18 cellular contexts compared by ENCODE assay signal in the genomic region with DNA sequence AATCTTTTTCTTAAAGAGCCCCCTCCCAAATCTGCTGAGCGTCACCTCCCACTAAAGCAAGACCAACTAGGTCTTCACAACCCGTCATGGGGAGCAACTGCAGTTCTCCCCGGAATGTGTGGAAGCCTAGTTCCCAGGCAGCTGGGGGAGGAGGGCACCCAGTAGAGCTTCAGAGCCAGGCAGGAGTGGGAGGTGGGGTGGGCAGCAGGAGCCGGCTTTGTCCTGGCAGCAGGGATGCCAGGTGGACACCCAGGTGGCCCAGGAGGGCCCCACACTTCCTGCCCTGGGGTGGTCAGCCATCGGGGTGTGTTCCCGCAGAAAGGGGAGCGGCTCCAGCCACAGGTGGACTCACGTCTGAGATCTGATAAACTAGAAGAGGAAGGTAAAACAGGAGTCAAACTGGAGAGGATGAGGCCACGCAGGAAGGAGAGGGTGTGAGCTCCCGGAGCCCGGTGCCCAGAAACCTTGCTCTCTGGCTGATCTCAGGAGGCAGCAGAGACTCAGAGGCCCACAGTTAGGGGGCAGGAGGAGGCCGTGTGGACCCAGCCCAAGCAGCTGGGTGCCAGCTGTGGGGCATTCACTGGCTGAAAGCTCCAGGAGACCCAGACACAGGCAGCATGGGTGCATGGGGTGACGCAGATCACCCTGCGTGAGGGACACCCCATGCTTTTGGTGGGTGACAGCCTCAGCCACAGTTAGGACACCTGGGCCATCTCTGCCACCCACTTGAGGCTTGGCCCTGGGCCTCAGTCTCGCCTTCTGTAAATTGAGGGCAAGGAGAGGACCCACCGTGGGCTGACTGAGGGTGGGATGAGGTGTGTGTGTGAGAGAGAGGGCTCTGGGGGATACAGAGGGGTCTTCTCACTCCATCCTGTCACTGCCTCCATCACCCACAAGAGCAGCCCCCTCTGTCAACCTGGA.
DNase-seq lines count a peak whose midpoint lies in the region; ATAC-seq, FAIRE-seq and TF ChIP-seq lines count a peak whose summit lies in the region.
"Had no signal": no experiment of that assay in that cellular context is flagged by ENCODE, and none has a peak within 500 bp of the region (broad histone marks: within the 10 kb centered on the region; RNA-seq: fewer than 3 reads in every experiment).

No MANE protein-coding gene starts in this region.

- no peak overlapping the region for H2AFZ ChIP-seq in HepG2 (ENCODE audit: low read length)

- no peak for TF ChIP-seq EP300 in HepG2 (IDR thresholded peaks at IDR 0.05; ENCODE audit: low read depth in 2 of 2, low read length in 2 of 2)
- no peak for TF ChIP-seq EP300 in HepG2 (CRISPR knock-in tag; IDR thresholded peaks at IDR 0.05; ENCODE audit: borderline replicate concordance)

- no peak for FAIRE-seq in HepG2 (lab: Jason Lieb, UNC)
- FAIRE-seq: A204.1, GM18507 had no signal

- H3K4me1 Mint-ChIP-seq in stimulated activated effector memory CD8-positive, alpha-beta T cell treated with anti-CD3 and anti-CD28 coated beads, Interleukin-12 subunit alpha, Interleukin-12 subunit beta, amount 100 ng/mL, for 72 hours: peaks cover 12% of the 10 kb centered on the region

- no peak overlapping the region for H3K4me2 ChIP-seq in HepG2 (ENCODE audit: low read depth, low read length)

- peaks cover 8% of the 10 kb centered on the region; the same call in 1 of the 2 replicates for H3K9me3 ChIP-seq in HepG2 (ENCODE audit: low read length)
- H3K9me3 ChIP-seq: Caco-2, MG63 had no signal

- no TSS peak for BruUV-seq in HepG2 (replicated peaks; lab: Mats Ljungman, UMichigan)

- no peaks in the 10 kb centered on the region for H3K4me1 ChIP-seq in HepG2 (ENCODE audit: insufficient read depth, low read length)
- H3K4me1 ChIP-seq: Caco-2 had no signal

- no peak overlapping the region for H3K4me3 Mint-ChIP-seq in stimulated activated effector memory CD8-positive, alpha-beta T cell treated with anti-CD3 and anti-CD28 coated beads, Interleukin-12 subunit alpha, Interleukin-12 subunit beta, amount 100 ng/mL, for 72 hours
- H3K4me3 Mint-ChIP-seq: HFFc6 had no signal

- 12% methylated on average over 16 of the region's 16 CpGs for WGBS in HepG2 (ENCODE audit: low lambda C conversion rate)

- TF ChIP-seq CTCF in HepG2 (CRISPR knock-in tag; IDR thresholded peaks at IDR 0.05): no peak

- H3K9ac ChIP-seq in HepG2 (ENCODE audit: insufficient read depth, low read depth, low read length): no peak overlapping the region

- no peaks in the 10 kb centered on the region for H4K20me1 ChIP-seq in HepG2 (ENCODE audit: insufficient read depth, low read length)

- H3K36me3 Mint-ChIP-seq in stimulated activated effector memory CD8-positive, alpha-beta T cell treated with anti-CD3 and anti-CD28 coated beads, Interleukin-12 subunit alpha, Interleukin-12 subunit beta, amount 100 ng/mL, for 72 hours: no peaks in the 10 kb centered on the region

- no peak for TF ChIP-seq POLR2A in HepG2 (IDR thresholded peaks at IDR 0.05; ENCODE audit: insufficient read depth in 1 of 2, low read depth in 2 of 2, low read length in 2 of 2)

- in situ Hi-C loops in HepG2 (cut with HindIII; ENCODE audit: extremely low pct_ligation_motif_present, low pct_unique_long_range_greater_than_20kb): no loop called here

- H3K27me3 ChIP-seq in HepG2 (ENCODE audit: control insufficient read depth in 1 of 2, insufficient read depth in 2 of 2, low read length in 2 of 2): peaks cover 24 to 96% of the 10 kb centered on the region in 2 experiments

- H3K27ac Mint-ChIP-seq in stimulated activated effector memory CD8-positive, alpha-beta T cell treated with anti-CD3 and anti-CD28 coated beads, Interleukin-12 subunit alpha, Interleukin-12 subunit beta, amount 100 ng/mL, for 72 hours: peak overlapping the region; percentile 65
- H3K27ac Mint-ChIP-seq: GM23338, HFFc6 had no signal

- DNase-seq in activated CD8-positive, alpha-beta memory T cell treated with anti-CD3 and anti-CD28 coated beads for 24 hours: peak; percentile 41
- DNase-seq in activated CD8-positive, alpha-beta memory T cell treated with anti-CD3 and anti-CD28 coated beads, Interleukin-2, amount 50 U/mL, for 4 hours: no peak
- DNase-seq in RPMI8226 (peak; percentile 48), left lobe of liver (ENCODE audit: low spot score) (peak; percentile 40), HUDEP-2 (lab: John Stamatoyannopoulos, UW; ENCODE audit: unreplicated experiment in 76 of 76) (no peak), NCI-H510A treated with DMSO at 0.1 percent for 48 hours (lab: John Stamatoyannopoulos, UW) (no peak), HepG2 (ENCODE audit: low spot score) (no peak)
- DNase-seq in stimulated activated effector memory CD8-positive, alpha-beta T cell treated with anti-CD3 and anti-CD28 coated beads, Interleukin-12 subunit alpha, Interleukin-12 subunit beta, amount 100 ng/mL, for 72 hours (ENCODE audit: low spot score in 2 of 2): no peak
- DNase-seq: Caco-2, HFFc6, KG1, MG63, NCI-H1092 treated with DMSO at 0.1 percent for 48 hours, NCI-H1694 treated with DMSO at 0.1 percent for 48 hours, PC-3 had no signal

- CTCF ChIA-PET in HepG2 (lab: Yijun Ruan, JAX; ENCODE audit: low intra/inter-chr PET ratio, low total read pairs): no interaction called here

- POLR2A ChIA-PET in HepG2 (lab: Yijun Ruan, JAX): no interaction called here

- no peak overlapping the region for H3K27ac ChIP-seq in HepG2 (ENCODE audit: extremely low read length, insufficient read depth, low read length)

- intact Hi-C loops in HepG2 (cut with micrococcal nuclease; ENCODE audit: unreplicated experiment): no loop called here

- H3K36me3 ChIP-seq in HepG2 (replicated peaks in 1 of 2; ENCODE audit: control insufficient read depth in 1 of 2, insufficient read depth in 2 of 2, low read length in 2 of 2): no peaks in the 10 kb centered on the region
- H3K36me3 ChIP-seq: MG63 had no signal

- no peak for ATAC-seq in left lobe of liver
- no peak for ATAC-seq in stimulated activated effector memory CD8-positive, alpha-beta T cell treated with anti-CD3 and anti-CD28 coated beads, Interleukin-12 subunit alpha, Interleukin-12 subunit beta, amount 100 ng/mL, for 72 hours
- no peak for ATAC-seq in HepG2
- ATAC-seq: PC-3 had no signal

- TF ChIP-seq RAD21 in HepG2 (CRISPR knock-in tag; IDR thresholded peaks at IDR 0.05): no peak

- H3K9me3 Mint-ChIP-seq in stimulated activated effector memory CD8-positive, alpha-beta T cell treated with anti-CD3 and anti-CD28 coated beads, Interleukin-12 subunit alpha, Interleukin-12 subunit beta, amount 100 ng/mL, for 72 hours: peaks cover 7% of the 10 kb centered on the region

- H3K4me3 ChIP-seq in HepG2 (replicated peaks in 1 of 3; ENCODE audit: insufficient read depth in 1 of 3, low read depth in 2 of 3, low read length in 3 of 3): no peak overlapping the region
- H3K4me3 ChIP-seq: MG63 had no signal

- H3K79me2 ChIP-seq in HepG2 (ENCODE audit: insufficient read depth, low read length): no peaks in the 10 kb centered on the region

TF ChIP-seq in HepG2, 621 proteins besides CTCF, POLR2A, EP300 and RAD21:
- TF ChIP-seq, protein P1, sequence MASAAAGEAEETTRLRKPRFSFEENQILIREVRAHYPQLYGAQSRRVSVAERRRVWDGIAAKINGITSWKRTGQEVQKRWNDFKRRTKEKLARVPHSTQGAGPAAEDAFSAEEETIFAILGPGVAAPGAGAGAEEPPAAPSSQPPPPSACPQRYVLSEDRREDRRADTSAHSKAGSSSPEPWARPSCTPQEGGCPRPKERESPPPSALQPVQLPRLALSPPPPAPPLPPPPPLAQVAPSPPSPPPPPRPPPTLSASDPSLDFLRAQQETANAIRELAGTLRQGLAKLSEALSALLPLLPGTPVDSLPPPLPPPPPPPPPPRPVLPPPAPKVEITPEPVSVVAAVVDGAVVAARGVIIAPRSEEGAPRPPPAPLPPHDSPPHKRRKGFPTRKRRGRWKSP (CRISPR knock-in tag; IDR thresholded peaks at IDR 0.05): no peak
- TF ChIP-seq SKI (IDR thresholded peaks at IDR 0.05; ENCODE audit: partially characterized antibody) (no peak), NFYB (CRISPR knock-in tag; IDR thresholded peaks at IDR 0.05) (no peak), RBM39 (IDR thresholded peaks at IDR 0.05; ENCODE audit: low read depth, low read length, poor library complexity, severe bottlenecking) (no peak), SRF (IDR thresholded peaks at IDR 0.05; ENCODE audit: low read depth, low read length) (no peak), NBN (conservative IDR thresholded peaks at IDR 0.05) (no peak), ATAD3A (CRISPR knock-in tag; IDR thresholded peaks at IDR 0.05) (no peak), ZNF441 (CRISPR knock-in tag; IDR thresholded peaks at IDR 0.05; ENCODE audit: borderline replicate concordance) (no peak), SNRNP70 (IDR thresholded peaks at IDR 0.05; ENCODE audit: low read depth, low read length) (no peak), ZNF230 (CRISPR knock-in tag; IDR thresholded peaks at IDR 0.05) (no peak)

Comparison
In these comparisons a context has a peak if more than half of its experiments do, and no peak if none do; other contexts are left out.
1. DNase-seq: peak in activated CD8-positive, alpha-beta memory T cell treated with anti-CD3 and anti-CD28 coated beads for 24 hours (single experiment), RPMI8226 (single experiment) and left lobe of liver (single experiment); none in activated CD8-positive, alpha-beta memory T cell treated with anti-CD3 and anti-CD28 coated beads, Interleukin-2, amount 50 U/mL, for 4 hours (single experiment), stimulated activated effector memory CD8-positive, alpha-beta T cell treated with anti-CD3 and anti-CD28 coated beads, Interleukin-12 subunit alpha, Interleukin-12 subunit beta, amount 100 ng/mL, for 72 hours (0 of 2), HUDEP-2 (0 of 76), NCI-H510A treated with DMSO at 0.1 percent for 48 hours (single experiment) and HepG2 (single experiment).